ENCODE assay signal across 1 cellular context in the genomic region with DNA sequence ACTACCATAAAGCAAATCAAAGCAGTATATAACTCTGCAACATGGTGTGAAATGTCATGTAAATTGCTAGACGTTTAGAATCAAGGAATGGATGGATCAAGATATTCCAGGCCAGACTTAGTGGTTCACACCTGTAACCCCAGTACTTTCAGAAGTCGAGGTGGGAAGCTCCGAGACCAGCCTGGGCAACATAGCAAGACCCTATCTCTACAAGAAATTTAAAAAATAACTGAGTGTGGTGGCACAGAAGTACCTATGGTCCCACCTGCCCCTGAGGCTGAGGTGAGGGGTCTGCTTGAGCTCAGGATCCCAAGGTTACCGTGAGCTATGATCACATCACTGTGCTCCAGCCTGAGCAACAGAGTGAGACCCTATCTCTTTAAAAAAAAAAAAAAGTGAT.
A peak's percentile ranks its signal among the peaks of the same experiment; 100 is the strongest.
TF ChIP-seq lines count a peak whose summit lies in the region.

No MANE protein-coding gene starts in this region.

TF ChIP-seq in K562, 482 proteins besides CTCF, POLR2A, EP300 and RAD21:
- TF ChIP-seq, protein P1, sequence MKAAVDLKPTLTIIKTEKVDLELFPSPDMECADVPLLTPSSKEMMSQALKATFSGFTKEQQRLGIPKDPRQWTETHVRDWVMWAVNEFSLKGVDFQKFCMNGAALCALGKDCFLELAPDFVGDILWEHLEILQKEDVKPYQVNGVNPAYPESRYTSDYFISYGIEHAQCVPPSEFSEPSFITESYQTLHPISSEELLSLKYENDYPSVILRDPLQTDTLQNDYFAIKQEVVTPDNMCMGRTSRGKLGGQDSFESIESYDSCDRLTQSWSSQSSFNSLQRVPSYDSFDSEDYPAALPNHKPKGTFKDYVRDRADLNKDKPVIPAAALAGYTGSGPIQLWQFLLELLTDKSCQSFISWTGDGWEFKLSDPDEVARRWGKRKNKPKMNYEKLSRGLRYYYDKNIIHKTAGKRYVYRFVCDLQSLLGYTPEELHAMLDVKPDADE (conservative IDR thresholded peaks at IDR 0.05; ENCODE audit: control insufficient read depth, low read depth, low read length): no peak
- TF ChIP-seq YBX1 (IDR thresholded peaks at IDR 0.05) (no peak), ZNF121 (CRISPR knock-in tag; conservative IDR thresholded peaks at IDR 0.05) (peak; percentile 94), RUNX1 (IDR thresholded peaks at IDR 0.05; ENCODE audit: low read depth) (no peak), POLR2AphosphoS2 (IDR thresholded peaks at IDR 0.05; ENCODE audit: low read length) (0 out of 2 replicates have a peak, but pooled peaks have one; percentile 43), MYC (IDR thresholded peaks at IDR 0.05; ENCODE audit: low read depth, low read length) (no peak), MYC (CRISPR knock-in tag; IDR thresholded peaks at IDR 0.05; ENCODE audit: borderline replicate concordance, low read depth) (no peak), PHTF2 (CRISPR knock-in tag; IDR thresholded peaks at IDR 0.05) (no peak), POLR2B (IDR thresholded peaks at IDR 0.05; ENCODE audit: low read depth, partially characterized antibody) (no peak), PURB (CRISPR knock-in tag; IDR thresholded peaks at IDR 0.05; ENCODE audit: low read depth) (0 out of 2 replicates have a peak, but pooled peaks have one; percentile 43), ZNF146 (CRISPR knock-in tag; IDR thresholded peaks at IDR 0.05; ENCODE audit: unreplicated experiment) (peak; percentile 15)
